ENCODE assay signal across 8 cellular contexts in genomic region chr1:32335619-32335950, GRCh38.
DNase-seq lines count a peak whose midpoint lies in the region; ATAC-seq and TF ChIP-seq lines count a peak whose summit lies in the region.

No MANE protein-coding gene starts in this region.

- no peaks in the 10 kb centered on the region for H3K27me3 ChIP-seq in duodenal mucosa (ENCODE audit: control insufficient read depth in 1 of 2, insufficient read depth in 2 of 2, low read length in 2 of 2)
- H3K27me3 ChIP-seq in neutrophil: peaks cover 16% of the 10 kb centered on the region

- peak overlapping the region; percentile 61 for H3K4me3 ChIP-seq in GM08714 (ENCODE audit: low read length)
- H3K4me3 ChIP-seq in duodenal mucosa (ENCODE audit: low read depth in 1 of 2, low read length in 2 of 2): peak overlapping the region; percentile 56 to 74
- H3K4me3 ChIP-seq in neutrophil (ENCODE audit: low read depth in 1 of 2, low read length in 1 of 2): peak overlapping the region; percentile 60 to 72

- H3K9me3 ChIP-seq in duodenal mucosa (ENCODE audit: control insufficient read depth in 1 of 2, low read length in 2 of 2): no peaks in the 10 kb centered on the region
- H3K9me3 ChIP-seq in neutrophil: no peaks in the 10 kb centered on the region

- peak overlapping the region in 1 of 2 donors; percentile 55 for H3K9ac ChIP-seq in duodenal mucosa (ENCODE audit: low read depth in 1 of 2, low read length in 2 of 2)

- peak; percentile 1 for ATAC-seq in HG03095 (IDR thresholded peaks at IDR 0.05; ENCODE audit: unreplicated experiment)

- no peak for DNase-seq in NCI-H524 (lab: John Stamatoyannopoulos, UW)
- no peak for DNase-seq in NCI-H187 treated with DMSO at 0.1 percent for 48 hours (lab: John Stamatoyannopoulos, UW)
- DNase-seq in activated CD8-positive, alpha-beta memory T cell treated with anti-CD3 and anti-CD28 coated beads for 24 hours: no peak
- DNase-seq in stimulated activated CD4-positive, alpha-beta T cell treated with anti-CD3 and anti-CD28 coated beads, Interleukin-4, amount 100 ng/mL, for 4 hours: no peak

- no peak overlapping the region for H3K27ac ChIP-seq in duodenal mucosa (ENCODE audit: low read depth, low read length)
- H3K27ac ChIP-seq in neutrophil: peak overlapping the region; percentile 100

- H3K4me1 ChIP-seq in duodenal mucosa (ENCODE audit: control insufficient read depth in 1 of 2, insufficient read depth in 2 of 2, low read length in 2 of 2) (peaks cover 38 to 46% of the 10 kb centered on the region in 2 donors), neutrophil (ENCODE audit: control insufficient read depth in 1 of 2, insufficient read depth in 1 of 2, low read depth in 1 of 2, low read length in 1 of 2) (peaks cover 49 to 52% of the 10 kb centered on the region in 2 experiments)

- no peak for TF ChIP-seq CTCF in neutrophil (IDR thresholded peaks at IDR 0.05)

- H3K36me3 ChIP-seq in duodenal mucosa (ENCODE audit: control insufficient read depth in 1 of 2, insufficient read depth in 2 of 2, low read length in 2 of 2) (peaks cover 13 to 27% of the 10 kb centered on the region in 2 donors), neutrophil (peaks cover 27% of the 10 kb centered on the region)
